ENCODE assay signal across 27 cellular contexts in genomic region chr6:150417247-150417646, GRCh38. TPM values are rescaled to one million over a fixed set of nuclear protein-coding genes. Genes with fewer than 3 reads are reported as not detected.
DNase-seq lines count a peak whose midpoint lies in the region.
"Had no signal": no experiment of that assay in that cellular context is flagged by ENCODE, and none has a peak within 500 bp of the region (broad histone marks: within the 10 kb centered on the region; RNA-seq: fewer than 3 reads in every experiment).

No MANE protein-coding gene starts in this region.

- H3K27me3 Mint-ChIP-seq in T-helper 2 cell treated with Interferon-gamma antibody and Interleukin-4, amounts not matched to agents 5 μg/mL and 100 μg/mL, for 36 hours (ENCODE audit: low read depth) = peaks cover 38% of the 10 kb centered on the region

- H2AFZ ChIP-seq in GM23248 (peak overlapping the region; percentile 87), mesenchymal stem cell (ENCODE audit: low read depth, low read length) (no peak overlapping the region)

- H3K4me1 ChIP-seq in GM23248 (ENCODE audit: insufficient read depth) = peaks cover 7% of the 10 kb centered on the region
- peaks cover 2% of the 10 kb centered on the region for H3K4me1 ChIP-seq in mesenchymal stem cell (ENCODE audit: control insufficient read depth, insufficient read depth, low read depth, low read length)
- H3K4me1 ChIP-seq: ascending aorta, testis had no signal

- H2BK5ac ChIP-seq in mesenchymal stem cell (ENCODE audit: low read depth, low read length, poor library complexity, severe bottlenecking) = no peak overlapping the region

- 63 to 65% methylated on average over 6 of the region's 6 CpGs for WGBS in GM23248 (ENCODE audit: low coverage in 1 of 2, low lambda C conversion rate in 2 of 2, missing lambda C conversion rate in 2 of 2), 2 experiments
- 66% methylated on average over 3 of the region's 6 CpGs for WGBS in mesenchymal stem cell

- no peak overlapping the region for H3K23ac ChIP-seq in mesenchymal stem cell (ENCODE audit: low read length in 2 of 2)

- H3K4me3 ChIP-seq in GM23248 (no peak overlapping the region), SK-N-MC (no peak overlapping the region), mesenchymal stem cell (ENCODE audit: insufficient read depth in 1 of 2, low read depth in 1 of 2, low read length in 2 of 2) (no peak overlapping the region)
- H3K4me3 ChIP-seq: ascending aorta, right lobe of liver, testis had no signal

- no peaks in the 10 kb centered on the region for H3K36me3 Mint-ChIP-seq in T-helper 2 cell treated with Interferon-gamma antibody and Interleukin-4, amounts not matched to agents 5 μg/mL and 100 μg/mL, for 36 hours (ENCODE audit: low read depth)
- H3K36me3 Mint-ChIP-seq: CD4-positive, CD25-positive, alpha-beta regulatory T cell had no signal

- no peak for DNase-seq in T-helper 2 cell treated with Interferon-gamma antibody and Interleukin-4, amounts not matched to agents 5 μg/mL and 100 μg/mL, for 36 hours (ENCODE audit: low spot score)
- DNase-seq in T-helper 2 cell (no peak), GM23248 (no peak), SK-N-MC (ENCODE audit: low read depth, low spot score) (no peak), mesenchymal stem cell (no peak), NCI-H510A treated with DMSO at 0.1 percent for 48 hours (lab: John Stamatoyannopoulos, UW) (no peak), cardiac septum (ENCODE audit: low spot score) (no peak), NCI-H1694 (lab: John Stamatoyannopoulos, UW) (no peak)
- DNase-seq: activated CD4-positive, alpha-beta T cell treated with anti-CD3 and anti-CD28 coated beads for 1 hour; CD4-positive, CD25-positive, alpha-beta regulatory T cell; cerebellar nuclear complex; dorsolateral prefrontal cortex; NCI-H187; NCI-H526 treated with DMSO at 0.1 percent for 48 hours; right lobe of liver; RPMI8226; stimulated activated CD4-positive, alpha-beta T cell treated with anti-CD3 and anti-CD28 coated beads, Interleukin-12 subunit alpha, Interleukin-12 subunit beta, amount 100 ng/mL, for 4 hours; stimulated activated CD4-positive, alpha-beta T cell treated with anti-CD3 and anti-CD28 coated beads, Interleukin-4, amount 100 ng/mL, for 1 hour; testis had no signal

- no peaks in the 10 kb centered on the region for H3K9me2 ChIP-seq in GM23248 (ENCODE audit: insufficient read depth)

- H3K36me3 ChIP-seq in GM23248 (ENCODE audit: low read depth) = no peaks in the 10 kb centered on the region
- H3K36me3 ChIP-seq in SK-N-MC (ENCODE audit: insufficient read depth, low read length) = no peaks in the 10 kb centered on the region
- no peaks in the 10 kb centered on the region for H3K36me3 ChIP-seq in mesenchymal stem cell (ENCODE audit: control insufficient read depth in 1 of 2, insufficient read depth in 2 of 2, low read depth in 1 of 2, low read length in 2 of 2)
- H3K36me3 ChIP-seq: ascending aorta, neutrophil, right lobe of liver had no signal

- H2BK15ac ChIP-seq in mesenchymal stem cell (ENCODE audit: low read depth, poor library complexity, severe bottlenecking) = no peak overlapping the region

- in situ Hi-C loops in GM23248 (cut with MboI) = loop anchor here (5.0 to 25.0 kb wide), 2 partner anchors 395 to 920 kb away; no protein-coding TSS in a partner anchor

- no peak overlapping the region for H4K91ac ChIP-seq in mesenchymal stem cell (ENCODE audit: low read length)

- H2BK120ac ChIP-seq in mesenchymal stem cell (ENCODE audit: low read depth, low read length) = no peak overlapping the region

- no peaks in the 10 kb centered on the region for H4K20me1 ChIP-seq in GM23248 (ENCODE audit: insufficient read depth)

- no peaks in the 10 kb centered on the region for H3K9me3 ChIP-seq in GM23248 (ENCODE audit: low read depth)
- H3K9me3 ChIP-seq in SK-N-MC (ENCODE audit: low read depth, low read length) = peaks cover 9% of the 10 kb centered on the region; the same call in 1 of the 2 replicates
- no peaks in the 10 kb centered on the region for H3K9me3 ChIP-seq in mesenchymal stem cell (ENCODE audit: control insufficient read depth, low read length)
- H3K9me3 ChIP-seq: ascending aorta, neutrophil, right lobe of liver, testis had no signal

- no peak overlapping the region for H3K4ac ChIP-seq in mesenchymal stem cell (ENCODE audit: low read depth in 1 of 2, low read length in 2 of 2)

- H3K27ac ChIP-seq in GM23248 (no peak overlapping the region), SK-N-MC (no peak overlapping the region), mesenchymal stem cell (ENCODE audit: low read length, poor library complexity, severe bottlenecking) (no peak overlapping the region)
- H3K27ac ChIP-seq: 22Rv1, ascending aorta, dorsolateral prefrontal cortex, neutrophil, right lobe of liver, testis had no signal

- no peak overlapping the region for H3K9ac ChIP-seq in GM23248
- H3K9ac ChIP-seq in SK-N-MC (ENCODE audit: insufficient read length) = peak overlapping the region; percentile 80
- H3K9ac ChIP-seq in mesenchymal stem cell (ENCODE audit: low read length) = no peak overlapping the region

- no peak overlapping the region for H2BK12ac ChIP-seq in mesenchymal stem cell (ENCODE audit: low read length in 2 of 2)

- no peaks in the 10 kb centered on the region for H3K79me2 ChIP-seq in GM23248 (ENCODE audit: insufficient read depth)

- H3K4me3 Mint-ChIP-seq in T-helper 2 cell treated with Interferon-gamma antibody and Interleukin-4, amounts not matched to agents 5 μg/mL and 100 μg/mL, for 36 hours = peak overlapping the region; percentile 73

- H3K27me3 ChIP-seq in GM23248 (replicated peaks; ENCODE audit: insufficient read depth) (no peaks in the 10 kb centered on the region; the same call in 1 of the 2 replicates), mesenchymal stem cell (ENCODE audit: control insufficient read depth in 1 of 2, insufficient read depth in 1 of 2, low read length in 2 of 2) (peaks cover 15 to 16% of the 10 kb centered on the region in 2 experiments)
- H3K27me3 ChIP-seq: ascending aorta, right lobe of liver, testis had no signal

- peak overlapping the region; percentile 20 for H2AK5ac ChIP-seq in mesenchymal stem cell (ENCODE audit: low read length, severe bottlenecking)

- no peak overlapping the region for H3K14ac ChIP-seq in mesenchymal stem cell (ENCODE audit: low read length in 2 of 2)

- H4K8ac ChIP-seq in mesenchymal stem cell (ENCODE audit: low read length) = no peak overlapping the region

- no peak overlapping the region for H3K4me2 ChIP-seq in GM23248 (ENCODE audit: unreplicated experiment)
- H3K4me2 ChIP-seq in mesenchymal stem cell (ENCODE audit: low read length, poor library complexity, severe bottlenecking) = no peak overlapping the region

- H3K4me1 Mint-ChIP-seq in T-helper 2 cell treated with Interferon-gamma antibody and Interleukin-4, amounts not matched to agents 5 μg/mL and 100 μg/mL, for 36 hours (ENCODE audit: low read depth) = peaks cover 29% of the 10 kb centered on the region

- intact Hi-C loops in cardiac septum (cut with DNase I) = no loop called here

- H3K9me3 Mint-ChIP-seq in T-helper 2 cell treated with Interferon-gamma antibody and Interleukin-4, amounts not matched to agents 5 μg/mL and 100 μg/mL, for 36 hours = peaks cover 10% of the 10 kb centered on the region

- no peaks in the 10 kb centered on the region for H3K79me1 ChIP-seq in mesenchymal stem cell (replicated peaks; ENCODE audit: low read length, poor library complexity, severe bottlenecking)

- H3K27ac Mint-ChIP-seq in T-helper 2 cell treated with Interferon-gamma antibody and Interleukin-4, amounts not matched to agents 5 μg/mL and 100 μg/mL, for 36 hours = no peak overlapping the region
- H3K27ac Mint-ChIP-seq: CD4-positive, CD25-positive, alpha-beta regulatory T cell; progenitor cell of endocrine pancreas had no signal

- H3K18ac ChIP-seq in mesenchymal stem cell (ENCODE audit: low read depth in 1 of 2, low read length in 2 of 2) = no peak overlapping the region

- peaks cover 7% of the 10 kb centered on the region; the same call in 1 of the 2 replicates for H3F3A ChIP-seq in GM23248 (ENCODE audit: insufficient read depth)

RNA-seq across cellular contexts. Expression of gene IYD, which starts 48.4 kb away (rescaled TPM):
- total RNA-seq in GM23248 (2014; rRNA removed; shearing (Covaris generic)) = not detected in 2 replicates
- not detected in 2 replicates for polyA plus RNA-seq in GM23248 (2016; fragmentation: Nextera tagmentation; extraction: Ambion mirVana)
- polyA plus RNA-seq in mesenchymal stem cell (2013, experiment 1 of 2) = not detected
- polyA plus RNA-seq in mesenchymal stem cell (2013, experiment 2 of 2) = not detected
- total RNA-seq in cardiac septum = not detected
- total RNA-seq: activated naive CD4-positive, alpha-beta T cell treated with anti-CD3 and anti-CD28 coated beads, Interleukin-2, amount 50 U/mL, for 72 hours; CD4-positive, CD25-positive, alpha-beta regulatory T cell; glomerular endothelial cell; LHCN-M2; SK-MEL-5 had no signal
- polyA plus RNA-seq: CD4-positive, CD25-positive, alpha-beta regulatory T cell had no signal
